ENCODE assay signal across 16 cellular contexts in genomic region chr12:124185970-124186686, GRCh38.
"Had no signal": no experiment of that assay in that cellular context is flagged by ENCODE, and none has a peak within 500 bp of the region (broad histone marks: within the 10 kb centered on the region; RNA-seq: fewer than 3 reads in every experiment).

No MANE protein-coding gene starts in this region.

- H3K4me1 Mint-ChIP-seq: immature natural killer cell had no signal

- H3K4me3 Mint-ChIP-seq: immature natural killer cell; neural crest cell; T-helper 2 cell treated with Interferon-gamma antibody and Interleukin-4, amounts not matched to agents 5 μg/mL and 100 μg/mL, for 36 hours had no signal

- H3K36me3 ChIP-seq: esophagus muscularis mucosa, lower lobe of right lung, transverse colon had no signal

- ATAC-seq: lower lobe of right lung had no signal

- H3K4me3 ChIP-seq: esophagus muscularis mucosa, lower lobe of right lung, transverse colon had no signal

- DNase-seq: activated CD4-positive, alpha-beta T cell treated with anti-CD3 and anti-CD28 coated beads for 1 hour; activated CD4-positive, alpha-beta T cell treated with anti-CD3 and anti-CD28 coated beads, Interleukin-2, amount 50 U/mL, for 48 hours; activated effector memory CD4-positive, alpha-beta T cell treated with Interleukin-2 at 50 U/mL for 16 hours; activated naive CD4-positive, alpha-beta T cell treated with anti-CD3 and anti-CD28 coated beads, Interleukin-2, amount 50 U/mL, for 16 hours; foreskin fibroblast; immature natural killer cell; lower lobe of right lung; stimulated activated CD4-positive, alpha-beta T cell treated with anti-CD3 and anti-CD28 coated beads, Interleukin-15, amount 100 ng/mL, for 24 hours; stimulated activated CD4-positive, alpha-beta T cell treated with anti-CD3 and anti-CD28 coated beads, Interleukin-4, amount 100 ng/mL, for 24 hours; stimulated activated naive CD4-positive, alpha-beta T cell; SW 1271; transverse colon had no signal

- H3K9me3 Mint-ChIP-seq: immature natural killer cell; neural crest cell; T-helper 2 cell treated with Interferon-gamma antibody and Interleukin-4, amounts not matched to agents 5 μg/mL and 100 μg/mL, for 36 hours had no signal

- H3K27me3 ChIP-seq: esophagus muscularis mucosa, transverse colon had no signal

- H3K9ac ChIP-seq: parathyroid adenoma had no signal

- H3K9me3 ChIP-seq: esophagus muscularis mucosa, lower lobe of right lung, transverse colon had no signal

- H3K36me3 Mint-ChIP-seq: immature natural killer cell had no signal

- H3K4me1 ChIP-seq: parathyroid adenoma had no signal

- H3K27ac ChIP-seq: esophagus muscularis mucosa, lower lobe of right lung, parathyroid adenoma, transverse colon had no signal

- H3K27ac Mint-ChIP-seq: immature natural killer cell; T-helper 2 cell treated with Interferon-gamma antibody and Interleukin-4, amounts not matched to agents 5 μg/mL and 100 μg/mL, for 36 hours had no signal
